19 cellular contexts compared by ENCODE assay signal in the genomic region with DNA sequence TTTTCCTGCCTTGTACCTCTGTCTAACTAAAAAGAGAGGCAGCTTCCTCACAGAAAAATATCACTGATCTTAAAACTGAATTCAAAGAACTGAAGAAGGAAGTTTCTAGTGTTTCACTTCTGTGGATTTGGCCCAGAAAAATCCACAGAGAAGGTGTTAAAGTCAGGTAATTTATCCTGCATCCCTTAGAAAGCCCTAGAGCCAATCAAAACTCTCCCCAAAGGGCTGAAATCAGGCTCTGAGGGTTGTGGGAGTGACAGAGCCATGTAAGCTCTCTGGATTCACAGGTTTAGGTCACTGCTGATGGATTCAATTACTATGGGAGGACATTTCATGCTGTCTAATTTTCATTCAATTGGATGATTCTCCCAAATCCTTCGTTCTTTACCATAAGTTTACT.
DNase-seq lines count a peak whose midpoint lies in the region; ATAC-seq, FAIRE-seq and TF ChIP-seq lines count a peak whose summit lies in the region.
"Had no signal": no experiment of that assay in that cellular context is flagged by ENCODE, and none has a peak within 500 bp of the region (broad histone marks: within the 10 kb centered on the region; RNA-seq: fewer than 3 reads in every experiment).

No MANE protein-coding gene starts in this region.

- H3K9me3 ChIP-seq in CD4-positive, alpha-beta T cell (ENCODE audit: control insufficient read depth, low read length): no peaks in the 10 kb centered on the region
- H3K9me3 ChIP-seq in OCI-LY7 (ENCODE audit: low read length): no peaks in the 10 kb centered on the region
- no peaks in the 10 kb centered on the region for H3K9me3 ChIP-seq in upper lobe of right lung
- H3K9me3 ChIP-seq in right atrium auricular region: no peaks in the 10 kb centered on the region
- H3K9me3 ChIP-seq: Caco-2, MG63 had no signal

- H3K27ac Mint-ChIP-seq in CD4-positive, alpha-beta T cell: no peak overlapping the region
- H3K27ac Mint-ChIP-seq: CD14-positive monocyte had no signal

- H3K9me3 Mint-ChIP-seq in CD4-positive, alpha-beta T cell: no peaks in the 10 kb centered on the region

- ATAC-seq in CD4-positive, alpha-beta T cell (ENCODE audit: poor library complexity): no peak
- no peak for ATAC-seq in upper lobe of right lung

- H3K36me3 ChIP-seq in OCI-LY7 (ENCODE audit: insufficient read depth, low read length) (no peaks in the 10 kb centered on the region), upper lobe of right lung (no peaks in the 10 kb centered on the region), right atrium auricular region (no peaks in the 10 kb centered on the region)
- H3K36me3 ChIP-seq: MG63 had no signal

- no peak for TF ChIP-seq CTCF in CD4-positive, alpha-beta T cell (IDR thresholded peaks at IDR 0.05)
- TF ChIP-seq CTCF in OCI-LY7 (conservative IDR thresholded peaks at IDR 0.05; ENCODE audit: low read length) (no peak), epithelial cell of esophagus (IDR thresholded peaks at IDR 0.05; ENCODE audit: insufficient read depth, low read depth, low read length, missing control alignments) (no peak), upper lobe of right lung (IDR thresholded peaks at IDR 0.05) (no peak), right atrium auricular region (IDR thresholded peaks at IDR 0.05) (no peak)

- peak overlapping the region; percentile 11; the same call in 1 of the 2 replicates for H3K4me2 ChIP-seq in OCI-LY7 (ENCODE audit: low read length)
- H3K4me2 ChIP-seq: KMS-11 had no signal

- H3K79me2 ChIP-seq in OCI-LY7 (ENCODE audit: insufficient read depth, low read depth, low read length): no peaks in the 10 kb centered on the region

- CTCF ChIA-PET in CD4-positive, alpha-beta T cell (lab: Charles Lee): interaction anchor here (0.9 to 3.0 kb wide), 3 partner anchors 8 to 22 kb away, joined by 4 to 14 read pairs (median 7); no protein-coding TSS in a partner anchor
- CTCF ChIA-PET in OCI-LY7 (lab: Charles Lee; ENCODE audit: unreplicated experiment): interaction anchor here (1.0 kb wide), 1 partner anchor 13 kb away, joined by 3 read pairs; no protein-coding TSS in a partner anchor

- no peaks in the 10 kb centered on the region for H3K27me3 ChIP-seq in CD4-positive, alpha-beta T cell (ENCODE audit: control insufficient read depth, insufficient read depth, low read length)
- peaks cover 26% of the 10 kb centered on the region for H3K27me3 ChIP-seq in upper lobe of right lung
- peaks cover 0 to 10% of the 10 kb centered on the region in 2 donors for H3K27me3 ChIP-seq in right atrium auricular region
- H3K27me3 ChIP-seq: MG63 had no signal

- FAIRE-seq in GM18507 (lab: Jason Lieb, UNC): peak; percentile 62

- H3K4me1 ChIP-seq in OCI-LY7 (ENCODE audit: insufficient read depth, low read length, poor library complexity, severe bottlenecking) (peaks cover 11% of the 10 kb centered on the region), upper lobe of right lung (no peaks in the 10 kb centered on the region), right atrium auricular region (peaks cover 0 to 4% of the 10 kb centered on the region in 2 donors)
- H3K4me1 ChIP-seq: Caco-2 had no signal

- BruUV-seq in OCI-LY7 (replicated peaks; lab: Mats Ljungman, UMichigan): no TSS peak

- peaks cover 9% of the 10 kb centered on the region for H3K36me3 Mint-ChIP-seq in CD4-positive, alpha-beta T cell (ENCODE audit: low read depth)

- H3K4me1 Mint-ChIP-seq in CD4-positive, alpha-beta T cell (ENCODE audit: low read depth): peaks cover 40% of the 10 kb centered on the region

- no peaks in the 10 kb centered on the region for H4K20me1 ChIP-seq in OCI-LY7 (ENCODE audit: insufficient read depth, low read length)

- intact Hi-C loops in CD4-positive, alpha-beta T cell (cut with DNase I, micrococcal nuclease): loop anchor here in 1 of 2 experiments (5.0 to 10.0 kb wide), 4 partner anchors 45 to 687 kb away; a partner anchor contains a TSS
- intact Hi-C loops in OCI-LY7 (cut with micrococcal nuclease; ENCODE audit: unreplicated experiment): no loop called here
- intact Hi-C loops in upper lobe of right lung (cut with DNase I): no loop called here

- no peaks in the 10 kb centered on the region for H3K27me3 Mint-ChIP-seq in CD4-positive, alpha-beta T cell

- POLR2A ChIA-PET in CD4-positive, alpha-beta T cell (lab: Charles Lee): interaction anchor here (0.6 kb wide), 2 partner anchors 494 to 1078 kb away, joined by 3 read pairs; no protein-coding TSS in a partner anchor
- POLR2A ChIA-PET in OCI-LY7 (lab: Charles Lee): interaction anchor here (0.7 to 1.2 kb wide), 2 partner anchors 561 to 852 kb away, joined by 3 read pairs; no protein-coding TSS in a partner anchor

- H3K4me3 Mint-ChIP-seq in CD4-positive, alpha-beta T cell: peak overlapping the region; percentile 94
- H3K4me3 Mint-ChIP-seq: CD14-positive monocyte had no signal

- H3K4me3 ChIP-seq in OCI-LY7 (ENCODE audit: low read depth, low read length, poor library complexity, severe bottlenecking): no peak overlapping the region
- no peak overlapping the region for H3K4me3 ChIP-seq in epithelial cell of esophagus (ENCODE audit: low read length)
- H3K4me3 ChIP-seq in upper lobe of right lung: no peak overlapping the region
- no peak overlapping the region for H3K4me3 ChIP-seq in right atrium auricular region
- H3K4me3 ChIP-seq: MG63 had no signal

- H3K9me2 ChIP-seq in OCI-LY7 (ENCODE audit: insufficient read depth, low read length): no peaks in the 10 kb centered on the region

- no peak overlapping the region for H3K27ac ChIP-seq in CD4-positive, alpha-beta T cell (ENCODE audit: low read depth, low read length)
- H3K27ac ChIP-seq in OCI-LY7 (ENCODE audit: low read depth, low read length, poor library complexity, severe bottlenecking) (no peak overlapping the region), upper lobe of right lung (no peak overlapping the region), right atrium auricular region (no peak overlapping the region)
- H3K27ac ChIP-seq: KMS-11 had no signal

- peak overlapping the region; percentile 52; the same call in 1 of the 2 replicates for H2AFZ ChIP-seq in OCI-LY7 (ENCODE audit: low read length)

- no peak for DNase-seq in CD4-positive, alpha-beta T cell
- no peak for DNase-seq in GM18507 (ENCODE audit: extremely low spot score, insufficient read length, low read depth)
- DNase-seq in OCI-LY7 (ENCODE audit: low spot score): no peak
- peak; percentile 19 for DNase-seq in epithelial cell of esophagus (ENCODE audit: low read depth)
- no peak for DNase-seq in upper lobe of right lung
- no peak for DNase-seq in right atrium auricular region (ENCODE audit: low spot score)
- DNase-seq in pons (ENCODE audit: low spot score): no peak
- DNase-seq: Caco-2, DMS153, EL, HCEC 1CT, MG63, NCI-H1092 treated with DMSO at 0.1 percent for 48 hours, NCI-H1694, NCI-H2107, NCI-H524 treated with DMSO at 0.1 percent for 48 hours, SIG-M5 had no signal
